In the genomic region with DNA sequence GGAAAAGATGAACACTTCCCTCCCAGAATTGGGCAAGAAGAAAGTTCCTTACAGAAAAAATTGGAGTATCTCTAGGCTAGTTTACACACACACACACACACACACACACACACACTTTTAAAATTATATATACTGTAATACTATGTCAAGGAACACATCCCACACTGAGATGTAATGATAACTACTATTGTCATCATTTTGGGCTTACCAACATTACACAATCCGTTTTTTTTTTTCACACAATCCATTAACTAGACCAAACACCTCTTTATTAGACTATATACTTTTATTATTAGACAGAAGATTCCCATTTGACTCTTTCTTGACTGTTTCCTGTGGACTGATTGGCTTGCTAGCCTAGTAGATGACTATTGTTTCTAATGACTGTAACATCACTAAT, we compare ENCODE assay signal across 15 cellular contexts. TPM values are rescaled to one million over a fixed set of nuclear protein-coding genes. Genes with fewer than 3 reads are reported as not detected.
"Had no signal": no experiment of that assay in that cellular context is flagged by ENCODE, and none has a peak within 500 bp of the region (broad histone marks: within the 10 kb centered on the region; RNA-seq: fewer than 3 reads in every experiment).

No MANE protein-coding gene starts in this region.

- H3K27ac Mint-ChIP-seq: activated CD8-positive, alpha-beta T cell treated with anti-CD3 and anti-CD28 coated beads, Interleukin-2, amount 10 ng/mL, durations not matched to agents 7 days and 5 days; activated T-helper 1 cell treated with anti-CD3 and anti-CD28 coated beads, Interleukin-12 subunit alpha, Interleukin-12 subunit beta, Interleukin-2, Interleukin-4 antibody, amounts not matched to agents 30 ng/mL and 10 ng/mL and 1 ng/mL, durations not matched to agents 14 hours and 24 hours and 36 hours; T-cell had no signal

- H3K9me3 Mint-ChIP-seq: activated T-helper 1 cell treated with anti-CD3 and anti-CD28 coated beads, Interleukin-12 subunit alpha, Interleukin-12 subunit beta, Interleukin-2, Interleukin-4 antibody, amounts not matched to agents 30 ng/mL and 10 ng/mL and 1 ng/mL, durations not matched to agents 14 hours and 24 hours and 36 hours; naive thymus-derived CD8-positive, alpha-beta T cell; T-cell had no signal

- DNase-seq: activated CD4-positive, alpha-beta T cell treated with anti-CD3 and anti-CD28 coated beads for 4 hours; activated CD8-positive, alpha-beta T cell treated with anti-CD3 and anti-CD28 coated beads, Interleukin-2, amount 10 ng/mL, durations not matched to agents 7 days and 5 days; activated naive CD4-positive, alpha-beta T cell; left cardiac atrium; naive thymus-derived CD8-positive, alpha-beta T cell; occipital lobe; psoas muscle; stimulated activated naive CD4-positive, alpha-beta T cell treated with Interleukin-2 at 50 U/mL for 16 hours; T-cell had no signal

- H3K27me3 ChIP-seq: ascending aorta had no signal

- H3K36me3 Mint-ChIP-seq: T-cell had no signal

- ATAC-seq: activated CD8-positive, alpha-beta T cell treated with anti-CD3 and anti-CD28 coated beads, Interleukin-2, amount 10 ng/mL, durations not matched to agents 7 days and 5 days; left cardiac atrium; naive thymus-derived CD8-positive, alpha-beta T cell; psoas muscle; sciatic nerve; T-cell had no signal

- H3K4me3 ChIP-seq: ascending aorta, lung, psoas muscle had no signal

- H3K9me3 ChIP-seq: ascending aorta, psoas muscle had no signal

- H3K4me3 Mint-ChIP-seq: activated CD8-positive, alpha-beta T cell treated with anti-CD3 and anti-CD28 coated beads, Interleukin-2, amount 10 ng/mL, durations not matched to agents 7 days and 5 days; activated T-helper 1 cell treated with anti-CD3 and anti-CD28 coated beads, Interleukin-12 subunit alpha, Interleukin-12 subunit beta, Interleukin-2, Interleukin-4 antibody, amounts not matched to agents 30 ng/mL and 10 ng/mL and 1 ng/mL, durations not matched to agents 14 hours and 24 hours and 36 hours; T-cell had no signal

- H3K27ac ChIP-seq: psoas muscle had no signal

RNA-seq across cellular contexts. Expression of a gene that starts 11.2 kb away (rescaled TPM):
- total RNA-seq: glomerular endothelial cell, occipital lobe, temporal lobe had no signal

RNA-seq across cellular contexts. Expression of a gene that starts 58.2 kb away (rescaled TPM):
- total RNA-seq: ascending aorta had no signal
